21 cellular contexts compared by ENCODE assay signal in genomic region chr3:105860649-105861048, GRCh38. TPM values are rescaled to one million over a fixed set of nuclear protein-coding genes. Genes with fewer than 3 reads are reported as not detected.
DNase-seq lines count a peak whose midpoint lies in the region; ATAC-seq and TF ChIP-seq lines count a peak whose summit lies in the region.
"Had no signal": no experiment of that assay in that cellular context is flagged by ENCODE, and none has a peak within 500 bp of the region (broad histone marks: within the 10 kb centered on the region; RNA-seq: fewer than 3 reads in every experiment).

No MANE protein-coding gene starts in this region.

- DNase-seq in left ventricle myocardium inferior = no peak
- DNase-seq in left cardiac atrium = no peak
- peak; percentile 33 for DNase-seq in mesenchymal stem cell
- DNase-seq in vagina (ENCODE audit: extremely low spot score in 2 of 2) = no peak
- DNase-seq in ascending aorta (ENCODE audit: low spot score in 2 of 2) = no peak
- DNase-seq in NCI-H748 treated with DMSO at 0.1 percent for 48 hours (lab: John Stamatoyannopoulos, UW) = no peak
- DNase-seq: DMS 273 treated with DMSO at 0.1 percent for 48 hours; EL; KBM-7; NCI-H1092 treated with DMSO at 0.1 percent for 48 hours; NCI-H1694; NCI-H345; NCI-H526 treated with DMSO at 0.1 percent for 48 hours; NK-92 treated with Interleukin-12 subunit alpha and Interleukin-12 subunit beta, amount 100 ng/mL, for 24 hours; PC-9 had no signal

- no peak for ATAC-seq in left cardiac atrium
- ATAC-seq in GM18511 (IDR thresholded peaks at IDR 0.05; ENCODE audit: unreplicated experiment) = no peak
- ATAC-seq: HCT116 had no signal

- H3K4ac ChIP-seq in mesenchymal stem cell (ENCODE audit: low read depth in 1 of 2, low read length in 2 of 2) = no peak overlapping the region

- peaks cover 97% of the 10 kb centered on the region for H3K79me2 ChIP-seq in SU-DHL-6 (ENCODE audit: insufficient read depth, low read length)

- H3K79me1 ChIP-seq in mesenchymal stem cell (replicated peaks; ENCODE audit: low read length, poor library complexity, severe bottlenecking) = peaks cover 9% of the 10 kb centered on the region

- no peak overlapping the region for H2BK120ac ChIP-seq in mesenchymal stem cell (ENCODE audit: low read depth, low read length)

- H3K27ac ChIP-seq in left ventricle myocardium inferior (replicated peaks) (peak overlapping the region; percentile 77), SU-DHL-6 (ENCODE audit: low read depth, low read length) (peak overlapping the region; percentile 93), mesenchymal stem cell (ENCODE audit: low read length, poor library complexity, severe bottlenecking) (no peak overlapping the region), vagina (peak overlapping the region; percentile 45), ascending aorta (peak overlapping the region in 1 of 2 donors; percentile 5)
- H3K27ac ChIP-seq: BLaER1 treated with 17β-estradiol and CSF1 and Interleukin-3, amounts not matched to agents 10 nM and 100 nM; HL-60; PC-9; SK-N-MC had no signal

- H3K4me2 ChIP-seq in SU-DHL-6 (ENCODE audit: low read depth, low read length, poor library complexity, severe bottlenecking) (peak overlapping the region; percentile 93), mesenchymal stem cell (ENCODE audit: low read length, poor library complexity, severe bottlenecking) (no peak overlapping the region)
- H3K4me2 ChIP-seq: PC-9 had no signal

- peaks cover 79% of the 10 kb centered on the region for H3F3A ChIP-seq in SU-DHL-6 (ENCODE audit: insufficient read depth)

- no peak overlapping the region for H4K91ac ChIP-seq in mesenchymal stem cell (ENCODE audit: low read length)

- H3K36me3 ChIP-seq in left ventricle myocardium inferior = peaks cover 45% of the 10 kb centered on the region
- H3K36me3 ChIP-seq in SU-DHL-6 (ENCODE audit: low read length) = peaks cover 36% of the 10 kb centered on the region
- peaks cover 0 to 91% of the 10 kb centered on the region in 2 experiments for H3K36me3 ChIP-seq in mesenchymal stem cell (ENCODE audit: control insufficient read depth in 1 of 2, insufficient read depth in 2 of 2, low read depth in 1 of 2, low read length in 2 of 2)
- H3K36me3 ChIP-seq in vagina = peaks cover 0 to 9% of the 10 kb centered on the region in 2 donors
- H3K36me3 ChIP-seq in ascending aorta = peaks cover 0 to 11% of the 10 kb centered on the region in 2 donors

- WGBS in mesenchymal stem cell = no CpG with 5 or more reads among the region's 1 CpG

- no peak overlapping the region for H2BK12ac ChIP-seq in mesenchymal stem cell (ENCODE audit: low read length in 2 of 2)

- H3K4me3 ChIP-seq in left ventricle myocardium inferior = no peak overlapping the region
- peak overlapping the region; percentile 20 for H3K4me3 ChIP-seq in SU-DHL-6 (ENCODE audit: insufficient read depth, low read length, poor library complexity, severe bottlenecking)
- no peak overlapping the region for H3K4me3 ChIP-seq in mesenchymal stem cell (ENCODE audit: insufficient read depth in 1 of 2, low read depth in 1 of 2, low read length in 2 of 2)
- H3K4me3 ChIP-seq in vagina = no peak overlapping the region
- no peak overlapping the region for H3K4me3 ChIP-seq in ascending aorta
- H3K4me3 ChIP-seq: BLaER1 treated with 17β-estradiol and CSF1 and Interleukin-3, amounts not matched to agents 10 nM and 100 nM; PC-9; SK-N-MC had no signal

- no peak for TF ChIP-seq CTCF in left ventricle myocardium inferior (IDR thresholded peaks at IDR 0.05; ENCODE audit: borderline replicate concordance)
- no peak for TF ChIP-seq CTCF in SU-DHL-6 (IDR thresholded peaks at IDR 0.05; ENCODE audit: insufficient read depth, low read length, poor library complexity, severe bottlenecking)
- no peak for TF ChIP-seq CTCF in vagina (IDR thresholded peaks at IDR 0.05)
- TF ChIP-seq CTCF in ascending aorta (IDR thresholded peaks at IDR 0.05) = no peak

- H3K9me2 ChIP-seq in SU-DHL-6 (replicated peaks; ENCODE audit: insufficient read depth, low read length) = no peaks in the 10 kb centered on the region

- H3K9ac ChIP-seq in SU-DHL-6 (ENCODE audit: low read length) (peak overlapping the region; percentile 29), mesenchymal stem cell (ENCODE audit: low read length) (peak overlapping the region; percentile 26)
- H3K9ac ChIP-seq: BLaER1 treated with 17β-estradiol and CSF1 and Interleukin-3, amounts not matched to agents 10 nM and 100 nM had no signal

- intact Hi-C loops in left ventricle myocardium inferior (cut with micrococcal nuclease) (loop anchor here (10.0 kb wide), 1 partner anchor 166 kb away; no protein-coding TSS in a partner anchor), left cardiac atrium (cut with DNase I) (no loop called here), vagina (cut with DNase I) (loop anchor here (10.0 kb wide), 1 partner anchor 104 kb away; no protein-coding TSS in a partner anchor), ascending aorta (cut with DNase I) (loop anchor here (10.0 kb wide), 1 partner anchor 126 kb away; no protein-coding TSS in a partner anchor)

- H3K18ac ChIP-seq in mesenchymal stem cell (ENCODE audit: low read depth in 1 of 2, low read length in 2 of 2) = no peak overlapping the region

- H4K8ac ChIP-seq in mesenchymal stem cell (ENCODE audit: low read length) = no peak overlapping the region

- H2AK5ac ChIP-seq in mesenchymal stem cell (ENCODE audit: low read length, severe bottlenecking) = no peak overlapping the region

- no peaks in the 10 kb centered on the region for H3K9me3 ChIP-seq in left ventricle myocardium inferior (replicated peaks)
- H3K9me3 ChIP-seq in SU-DHL-6 (ENCODE audit: insufficient read depth, low read length) = no peaks in the 10 kb centered on the region
- no peaks in the 10 kb centered on the region for H3K9me3 ChIP-seq in mesenchymal stem cell (ENCODE audit: control insufficient read depth, low read length)
- no peaks in the 10 kb centered on the region for H3K9me3 ChIP-seq in vagina
- no peaks in the 10 kb centered on the region for H3K9me3 ChIP-seq in ascending aorta
- H3K9me3 ChIP-seq: BLaER1 treated with 17β-estradiol and CSF1 and Interleukin-3, amounts not matched to agents 10 nM and 100 nM had no signal

- H2BK15ac ChIP-seq in mesenchymal stem cell (ENCODE audit: low read depth, poor library complexity, severe bottlenecking) = no peak overlapping the region

- H3K27me3 ChIP-seq in left ventricle myocardium inferior (ENCODE audit: low read depth) (no peaks in the 10 kb centered on the region), SU-DHL-6 (ENCODE audit: low read length) (no peaks in the 10 kb centered on the region), mesenchymal stem cell (ENCODE audit: control insufficient read depth in 1 of 2, insufficient read depth in 1 of 2, low read length in 2 of 2) (no peaks in the 10 kb centered on the region), vagina (no peaks in the 10 kb centered on the region), ascending aorta (no peaks in the 10 kb centered on the region)
- H3K27me3 ChIP-seq: BLaER1 treated with 17β-estradiol and CSF1 and Interleukin-3, amounts not matched to agents 10 nM and 100 nM had no signal

- H3K14ac ChIP-seq in mesenchymal stem cell (ENCODE audit: low read length in 2 of 2) = no peak overlapping the region

- H4K20me1 ChIP-seq in SU-DHL-6 (ENCODE audit: low read depth, low read length) = no peaks in the 10 kb centered on the region

- H2AFZ ChIP-seq in SU-DHL-6 (ENCODE audit: low read depth, low read length, severe bottlenecking) (no peak overlapping the region), mesenchymal stem cell (ENCODE audit: low read depth, low read length) (no peak overlapping the region)
- H2AFZ ChIP-seq: PC-9 had no signal

- H2BK5ac ChIP-seq in mesenchymal stem cell (ENCODE audit: low read depth, low read length, poor library complexity, severe bottlenecking) = no peak overlapping the region

- peaks cover 98% of the 10 kb centered on the region for H3K4me1 ChIP-seq in left ventricle myocardium inferior
- no peaks in the 10 kb centered on the region for H3K4me1 ChIP-seq in mesenchymal stem cell (ENCODE audit: control insufficient read depth, insufficient read depth, low read depth, low read length)
- H3K4me1 ChIP-seq in vagina = peaks cover 66% of the 10 kb centered on the region
- H3K4me1 ChIP-seq in ascending aorta = peaks cover 0 to 26% of the 10 kb centered on the region in 2 donors

- no peak for TF ChIP-seq POLR2A in vagina (IDR thresholded peaks at IDR 0.05)

- no peak overlapping the region for H3K23ac ChIP-seq in mesenchymal stem cell (ENCODE audit: low read length in 2 of 2)

RNA-seq across cellular contexts. Expression of gene CBLB, which starts 8.2 kb away (rescaled TPM):
- total RNA-seq in left ventricle myocardium inferior (46.7 TPM), left cardiac atrium (10 to 100 TPM; 35.7 to 41.1 TPM), vagina (58.4 TPM), ascending aorta (30.0 TPM)
- polyA plus RNA-seq in mesenchymal stem cell (2013, experiment 1 of 2) = 19.3 TPM
- polyA plus RNA-seq in mesenchymal stem cell (2013, experiment 2 of 2) = 16.9 TPM

Comparison
In these comparisons a context has a peak if more than half of its experiments do, and no peak if none do; other contexts are left out.
1. intact Hi-C loops: an anchor here in left ventricle myocardium inferior (10.0 kb wide), vagina (10.0 kb wide) and ascending aorta (10.0 kb wide); none called in left cardiac atrium.